Comparison of ENCODE assay signal across 1 cellular context in genomic region chr10:73644015-73644743, GRCh38.
TF ChIP-seq lines count a peak whose summit lies in the region.

No MANE protein-coding gene starts in this region.

TF ChIP-seq in liver, 16 proteins besides CTCF, POLR2A, EP300 and RAD21 (continued from another document):
- TF ChIP-seq ATF3 (IDR thresholded peaks at IDR 0.05) (no peak), ZBTB33 (IDR thresholded peaks at IDR 0.05) (no peak)
